ENCODE assay signal across 1 cellular context in genomic region chr17:18997650-18998196, GRCh38.
TF ChIP-seq lines count a peak whose summit lies in the region.

No MANE protein-coding gene starts in this region.

TF ChIP-seq in K562, 482 proteins besides CTCF, POLR2A, EP300 and RAD21:
- TF ChIP-seq PHB (CRISPR knock-in tag; IDR thresholded peaks at IDR 0.05) = no peak
- TF ChIP-seq NFIC (IDR thresholded peaks at IDR 0.05) = peak; percentile 44
- peak; percentile 74 for TF ChIP-seq ARID1B (IDR thresholded peaks at IDR 0.05)
- peak; percentile 80 for TF ChIP-seq CBFA2T2 (conservative IDR thresholded peaks at IDR 0.05)
- 0 out of 2 replicates have a peak, but pooled peaks have one; percentile 5 for TF ChIP-seq KLF16 (IDR thresholded peaks at IDR 0.05)
- TF ChIP-seq ZNF239 (CRISPR knock-in tag; IDR thresholded peaks at IDR 0.05) = no peak
- peak; percentile 69 for TF ChIP-seq NCOR1 (IDR thresholded peaks at IDR 0.05)
- peak; percentile 62; the same call in 1 of the 2 replicates for TF ChIP-seq TAL1 (IDR thresholded peaks at IDR 0.05)
- TF ChIP-seq GTF2E2 (tag; IDR thresholded peaks at IDR 0.05) = no peak
- TF ChIP-seq HIVEP1 (CRISPR knock-in tag; IDR thresholded peaks at IDR 0.05) = no peak
- peak; percentile 35; the same call in 1 of the 2 replicates for TF ChIP-seq DPF2 (IDR thresholded peaks at IDR 0.05)
- TF ChIP-seq TEAD4 (IDR thresholded peaks at IDR 0.05; ENCODE audit: low read length) = peak; percentile 61
- TF ChIP-seq TEAD4 (CRISPR knock-in tag; IDR thresholded peaks at IDR 0.05; ENCODE audit: borderline replicate concordance) = no peak
- peak; percentile 38; the same call in 1 of the 2 replicates for TF ChIP-seq MTA2 (IDR thresholded peaks at IDR 0.05; ENCODE audit: low read depth)
- peak; percentile 86 for TF ChIP-seq CBFA2T3 (IDR thresholded peaks at IDR 0.05)
- TF ChIP-seq TCF3 (CRISPR knock-in tag; IDR thresholded peaks at IDR 0.05) = peak; percentile 78
- peak; percentile 38; the same call in 1 of the 2 replicates for TF ChIP-seq POLR2AphosphoS5 (IDR thresholded peaks at IDR 0.05; ENCODE audit: control insufficient read depth, insufficient read depth, low read depth, low read length)
- TF ChIP-seq PML (IDR thresholded peaks at IDR 0.05; ENCODE audit: low read length) = 0 out of 2 replicates have a peak, but pooled peaks have one; percentile 18
